28 cellular contexts compared by ENCODE assay signal in the genomic region with DNA sequence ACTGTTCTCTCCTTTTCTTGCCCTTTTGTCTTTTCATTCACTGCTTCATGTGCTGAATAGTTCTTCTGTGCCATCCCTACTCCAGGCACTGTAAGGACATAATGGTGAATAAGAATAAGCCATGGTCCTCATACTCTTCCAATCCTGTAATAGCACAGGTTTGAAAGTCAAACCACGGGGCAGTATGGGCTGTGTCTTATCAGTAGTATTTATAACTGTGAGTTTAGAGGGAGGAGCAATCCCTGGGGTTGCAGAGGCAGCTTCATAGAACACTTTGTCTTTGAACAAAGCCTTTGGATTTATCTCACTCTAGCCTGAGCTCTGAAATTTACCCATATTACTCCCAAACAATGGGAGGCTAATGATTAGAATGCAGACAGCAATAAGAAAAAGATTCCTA. TPM values are rescaled to one million over a fixed set of nuclear protein-coding genes. Genes with fewer than 3 reads are reported as not detected.
"Had no signal": no experiment of that assay in that cellular context is flagged by ENCODE, and none has a peak within 500 bp of the region (broad histone marks: within the 10 kb centered on the region; RNA-seq: fewer than 3 reads in every experiment).

No MANE protein-coding gene starts in this region.

- H3K27me3 ChIP-seq: adrenal gland, body of pancreas had no signal

- H3K4me1 ChIP-seq: adrenal gland, body of pancreas had no signal

- H3K9ac ChIP-seq: KMS-11 had no signal

- H3K27ac ChIP-seq: adrenal gland, body of pancreas, KMS-11, WERI-Rb-1 had no signal

- H3K4me2 ChIP-seq: KMS-11 had no signal

- H3K4me3 ChIP-seq: adrenal gland, body of pancreas had no signal

- ATAC-seq: activated CD8-positive, alpha-beta T cell treated with anti-CD3 and anti-CD28 coated beads, Interleukin-2, amount 10 ng/mL, durations not matched to agents 7 days and 5 days; body of pancreas; Panc1 had no signal

- H3K36me3 ChIP-seq: adrenal gland, WERI-Rb-1 had no signal

- H3K9me3 ChIP-seq: adrenal gland, body of pancreas had no signal

- DNase-seq: activated CD4-positive, alpha-beta T cell treated with anti-CD3 and anti-CD28 coated beads for 1 hour; activated CD4-positive, alpha-beta T cell treated with anti-CD3 and anti-CD28 coated beads, Interleukin-2, amount 10 ng/mL, durations not matched to agents 24 days and 14 days; activated CD4-positive, alpha-beta T cell treated with anti-CD3 and anti-CD28 coated beads, Interleukin-2, amount 50 U/mL, for 4 hours; activated CD4-positive, CD25-positive, alpha-beta regulatory T cell; activated CD8-positive, alpha-beta T cell treated with anti-CD3 and anti-CD28 coated beads, Interleukin-2, amount 10 ng/mL, durations not matched to agents 7 days and 5 days; activated gamma-delta T cell; activated naive CD4-positive, alpha-beta T cell treated with Interleukin-2 at 50 U/mL for 16 hours; activated naive CD8-positive, alpha-beta T cell treated with anti-CD3 and anti-CD28 coated beads, Interleukin-2, amount 10 ng/mL, durations not matched to agents 7 days and 5 days; activated T-cell treated with anti-CD3 and anti-CD28 coated beads, Interleukin-2, amount 50 U/mL, for 24 hours; adrenal gland; body of pancreas; MM.1S; MV-4-11; NCI-H1092; NCI-H1436 treated with DMSO at 0.1 percent for 48 hours; NCI-H1694 treated with DMSO at 0.1 percent for 48 hours; NCI-H2029; NCI-H345; NCI-H524 treated with DMSO at 0.1 percent for 48 hours; SIG-M5; T1000; WERI-Rb-1 had no signal

RNA-seq across cellular contexts. Expression of a gene that starts 30.2 kb away (rescaled TPM):
- total RNA-seq: activated CD4-positive, alpha-beta T cell treated with anti-CD3 and anti-CD28 coated beads, Interleukin-2, amount 10 ng/mL, durations not matched to agents 24 days and 14 days; activated CD8-positive, alpha-beta T cell treated with anti-CD3 and anti-CD28 coated beads, Interleukin-2, amount 10 ng/mL, durations not matched to agents 7 days and 5 days; activated naive CD8-positive, alpha-beta T cell treated with anti-CD3 and anti-CD28 coated beads, Interleukin-2, amount 10 ng/mL, durations not matched to agents 7 days and 5 days; activated T-helper 2 cell treated with anti-CD3 and anti-CD28 coated beads, Interferon-gamma antibody, Interleukin-2, Interleukin-4, amounts not matched to agents 10 μg/mL and 5 μg/mL and 100 μg/mL, durations not matched to agents 14 hours and 24 hours and 36 hours; bronchial epithelial cell; T-helper 1 cell treated with Interleukin-12 subunit alpha and Interleukin-12 subunit beta and Interleukin-4 antibody, amounts not matched to agents 30 ng/mL and 1 ng/mL, for 36 hours; T-helper 2 cell treated with Interferon-gamma antibody and Interleukin-4, amounts not matched to agents 100 ng/mL and 5 ng/mL, for 36 hours had no signal
